In the genomic region with DNA sequence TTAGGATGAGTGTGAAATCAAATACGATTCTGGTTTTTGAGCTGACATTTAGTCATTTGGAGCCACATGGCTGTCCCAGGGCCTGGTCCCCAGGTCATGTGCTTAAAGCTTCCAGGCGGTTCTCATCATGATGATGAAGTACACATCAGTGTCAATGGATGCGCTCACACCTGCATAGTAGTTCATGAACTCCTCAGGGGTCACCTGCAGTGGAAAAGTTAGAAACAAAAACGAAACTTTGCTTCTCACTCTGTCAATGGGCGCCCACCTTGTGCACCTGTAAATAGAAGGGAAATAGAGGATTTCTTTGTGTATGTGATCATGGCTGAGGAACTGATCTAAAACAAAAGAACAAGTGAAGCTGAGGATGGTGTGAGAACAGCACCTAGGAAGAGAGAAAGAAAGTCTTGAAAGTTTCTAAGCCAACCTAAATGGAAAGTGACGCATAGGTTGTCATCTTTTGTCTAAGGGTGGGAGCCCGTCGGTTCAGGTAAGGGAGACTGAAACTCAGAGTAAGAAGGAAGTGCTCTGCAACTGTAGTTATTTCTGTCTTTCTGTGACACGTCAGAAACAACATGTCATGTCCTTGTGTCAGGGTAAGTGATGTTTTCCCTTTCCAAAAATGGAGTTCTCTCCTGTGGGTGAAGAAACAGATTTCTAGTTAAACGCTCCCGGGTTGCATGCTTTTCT, we compare ENCODE assay signal across 1 cellular context.
TF ChIP-seq lines count a peak whose summit lies in the region.

No MANE protein-coding gene starts in this region.

TF ChIP-seq in GM12878, 131 proteins besides CTCF, POLR2A, EP300 and RAD21 (continued from another document and continues in another):
- TF ChIP-seq, protein P1, sequence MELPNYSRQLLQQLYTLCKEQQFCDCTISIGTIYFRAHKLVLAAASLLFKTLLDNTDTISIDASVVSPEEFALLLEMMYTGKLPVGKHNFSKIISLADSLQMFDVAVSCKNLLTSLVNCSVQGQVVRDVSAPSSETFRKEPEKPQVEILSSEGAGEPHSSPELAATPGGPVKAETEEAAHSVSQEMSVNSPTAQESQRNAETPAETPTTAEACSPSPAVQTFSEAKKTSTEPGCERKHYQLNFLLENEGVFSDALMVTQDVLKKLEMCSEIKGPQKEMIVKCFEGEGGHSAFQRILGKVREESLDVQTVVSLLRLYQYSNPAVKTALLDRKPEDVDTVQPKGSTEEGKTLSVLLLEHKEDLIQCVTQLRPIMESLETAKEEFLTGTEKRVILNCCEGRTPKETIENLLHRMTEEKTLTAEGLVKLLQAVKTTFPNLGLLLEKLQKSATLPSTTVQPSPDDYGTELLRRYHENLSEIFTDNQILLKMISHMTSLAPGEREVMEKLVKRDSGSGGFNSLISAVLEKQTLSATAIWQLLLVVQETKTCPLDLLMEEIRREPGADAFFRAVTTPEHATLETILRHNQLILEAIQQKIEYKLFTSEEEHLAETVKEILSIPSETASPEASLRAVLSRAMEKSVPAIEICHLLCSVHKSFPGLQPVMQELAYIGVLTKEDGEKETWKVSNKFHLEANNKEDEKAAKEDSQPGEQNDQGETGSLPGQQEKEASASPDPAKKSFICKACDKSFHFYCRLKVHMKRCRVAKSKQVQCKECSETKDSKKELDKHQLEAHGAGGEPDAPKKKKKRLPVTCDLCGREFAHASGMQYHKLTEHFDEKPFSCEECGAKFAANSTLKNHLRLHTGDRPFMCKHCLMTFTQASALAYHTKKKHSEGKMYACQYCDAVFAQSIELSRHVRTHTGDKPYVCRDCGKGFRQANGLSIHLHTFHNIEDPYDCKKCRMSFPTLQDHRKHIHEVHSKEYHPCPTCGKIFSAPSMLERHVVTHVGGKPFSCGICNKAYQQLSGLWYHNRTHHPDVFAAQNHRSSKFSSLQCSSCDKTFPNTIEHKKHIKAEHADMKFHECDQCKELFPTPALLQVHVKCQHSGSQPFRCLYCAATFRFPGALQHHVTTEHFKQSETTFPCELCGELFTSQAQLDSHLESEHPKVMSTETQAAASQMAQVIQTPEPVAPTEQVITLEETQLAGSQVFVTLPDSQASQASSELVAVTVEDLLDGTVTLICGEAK (IDR thresholded peaks at IDR 0.05; ENCODE audit: borderline replicate concordance), result no peak
- no peak for TF ChIP-seq ZNF207 (IDR thresholded peaks at IDR 0.05; ENCODE audit: borderline replicate concordance)
- no peak for TF ChIP-seq JUND (IDR thresholded peaks at IDR 0.05; ENCODE audit: low read depth, low read length)
- no peak for TF ChIP-seq ZZZ3 (IDR thresholded peaks at IDR 0.05; ENCODE audit: control insufficient read depth, insufficient read length, low read depth)
- TF ChIP-seq MEF2A (IDR thresholded peaks at IDR 0.05; ENCODE audit: insufficient read depth, low read depth, low read length), result peak; percentile 91
- TF ChIP-seq, protein P2, sequence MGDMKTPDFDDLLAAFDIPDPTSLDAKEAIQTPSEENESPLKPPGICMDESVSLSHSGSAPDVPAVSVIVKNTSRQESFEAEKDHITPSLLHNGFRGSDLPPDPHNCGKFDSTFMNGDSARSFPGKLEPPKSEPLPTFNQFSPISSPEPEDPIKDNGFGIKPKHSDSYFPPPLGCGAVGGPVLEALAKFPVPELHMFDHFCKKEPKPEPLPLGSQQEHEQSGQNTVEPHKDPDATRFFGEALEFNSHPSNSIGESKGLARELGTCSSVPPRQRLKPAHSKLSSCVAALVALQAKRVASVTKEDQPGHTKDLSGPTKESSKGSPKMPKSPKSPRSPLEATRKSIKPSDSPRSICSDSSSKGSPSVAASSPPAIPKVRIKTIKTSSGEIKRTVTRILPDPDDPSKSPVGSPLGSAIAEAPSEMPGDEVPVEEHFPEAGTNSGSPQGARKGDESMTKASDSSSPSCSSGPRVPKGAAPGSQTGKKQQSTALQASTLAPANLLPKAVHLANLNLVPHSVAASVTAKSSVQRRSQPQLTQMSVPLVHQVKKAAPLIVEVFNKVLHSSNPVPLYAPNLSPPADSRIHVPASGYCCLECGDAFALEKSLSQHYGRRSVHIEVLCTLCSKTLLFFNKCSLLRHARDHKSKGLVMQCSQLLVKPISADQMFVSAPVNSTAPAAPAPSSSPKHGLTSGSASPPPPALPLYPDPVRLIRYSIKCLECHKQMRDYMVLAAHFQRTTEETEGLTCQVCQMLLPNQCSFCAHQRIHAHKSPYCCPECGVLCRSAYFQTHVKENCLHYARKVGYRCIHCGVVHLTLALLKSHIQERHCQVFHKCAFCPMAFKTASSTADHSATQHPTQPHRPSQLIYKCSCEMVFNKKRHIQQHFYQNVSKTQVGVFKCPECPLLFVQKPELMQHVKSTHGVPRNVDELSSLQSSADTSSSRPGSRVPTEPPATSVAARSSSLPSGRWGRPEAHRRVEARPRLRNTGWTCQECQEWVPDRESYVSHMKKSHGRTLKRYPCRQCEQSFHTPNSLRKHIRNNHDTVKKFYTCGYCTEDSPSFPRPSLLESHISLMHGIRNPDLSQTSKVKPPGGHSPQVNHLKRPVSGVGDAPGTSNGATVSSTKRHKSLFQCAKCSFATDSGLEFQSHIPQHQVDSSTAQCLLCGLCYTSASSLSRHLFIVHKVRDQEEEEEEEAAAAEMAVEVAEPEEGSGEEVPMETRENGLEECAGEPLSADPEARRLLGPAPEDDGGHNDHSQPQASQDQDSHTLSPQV (IDR thresholded peaks at IDR 0.05), result no peak
- TF ChIP-seq BACH1 (IDR thresholded peaks at IDR 0.05; ENCODE audit: borderline replicate concordance), result no peak
- TF ChIP-seq, protein P3, sequence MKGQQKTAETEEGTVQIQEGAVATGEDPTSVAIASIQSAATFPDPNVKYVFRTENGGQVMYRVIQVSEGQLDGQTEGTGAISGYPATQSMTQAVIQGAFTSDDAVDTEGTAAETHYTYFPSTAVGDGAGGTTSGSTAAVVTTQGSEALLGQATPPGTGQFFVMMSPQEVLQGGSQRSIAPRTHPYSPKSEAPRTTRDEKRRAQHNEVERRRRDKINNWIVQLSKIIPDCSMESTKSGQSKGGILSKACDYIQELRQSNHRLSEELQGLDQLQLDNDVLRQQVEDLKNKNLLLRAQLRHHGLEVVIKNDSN (IDR thresholded peaks at IDR 0.05; ENCODE audit: borderline replicate concordance, extremely low read length, insufficient read depth, low read depth, low read length), result no peak
- no peak for TF ChIP-seq ZNF622 (IDR thresholded peaks at IDR 0.05)
- TF ChIP-seq ZNF274 (IDR thresholded peaks at IDR 0.05; ENCODE audit: insufficient read depth, insufficient read length), result no peak
- TF ChIP-seq, protein P4, sequence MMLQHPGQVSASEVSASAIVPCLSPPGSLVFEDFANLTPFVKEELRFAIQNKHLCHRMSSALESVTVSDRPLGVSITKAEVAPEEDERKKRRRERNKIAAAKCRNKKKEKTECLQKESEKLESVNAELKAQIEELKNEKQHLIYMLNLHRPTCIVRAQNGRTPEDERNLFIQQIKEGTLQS (IDR thresholded peaks at IDR 0.05; ENCODE audit: borderline replicate concordance, extremely low read depth, low read depth, low read length), result no peak
- TF ChIP-seq NR2F1 (conservative IDR thresholded peaks at IDR 0.05), result no peak
- TF ChIP-seq CBX5 (IDR thresholded peaks at IDR 0.05; ENCODE audit: low read depth), result no peak
- TF ChIP-seq BMI1 (IDR thresholded peaks at IDR 0.05; ENCODE audit: borderline replicate concordance), result no peak
- TF ChIP-seq PAX8 (IDR thresholded peaks at IDR 0.05), result no peak
- no peak for TF ChIP-seq SMC3 (IDR thresholded peaks at IDR 0.05; ENCODE audit: borderline replicate concordance, low read length)
- no peak for TF ChIP-seq REST (IDR thresholded peaks at IDR 0.05; ENCODE audit: low read depth, low read length)
- TF ChIP-seq CBX3 (IDR thresholded peaks at IDR 0.05; ENCODE audit: borderline replicate concordance, low read depth), result no peak
- no peak; the same call in none of the 2 replicates for TF ChIP-seq IKZF1 (conservative IDR thresholded peaks at IDR 0.05)
- peak; percentile 82 for TF ChIP-seq ATF2 (IDR thresholded peaks at IDR 0.05; ENCODE audit: low read length)
- TF ChIP-seq, protein P5, sequence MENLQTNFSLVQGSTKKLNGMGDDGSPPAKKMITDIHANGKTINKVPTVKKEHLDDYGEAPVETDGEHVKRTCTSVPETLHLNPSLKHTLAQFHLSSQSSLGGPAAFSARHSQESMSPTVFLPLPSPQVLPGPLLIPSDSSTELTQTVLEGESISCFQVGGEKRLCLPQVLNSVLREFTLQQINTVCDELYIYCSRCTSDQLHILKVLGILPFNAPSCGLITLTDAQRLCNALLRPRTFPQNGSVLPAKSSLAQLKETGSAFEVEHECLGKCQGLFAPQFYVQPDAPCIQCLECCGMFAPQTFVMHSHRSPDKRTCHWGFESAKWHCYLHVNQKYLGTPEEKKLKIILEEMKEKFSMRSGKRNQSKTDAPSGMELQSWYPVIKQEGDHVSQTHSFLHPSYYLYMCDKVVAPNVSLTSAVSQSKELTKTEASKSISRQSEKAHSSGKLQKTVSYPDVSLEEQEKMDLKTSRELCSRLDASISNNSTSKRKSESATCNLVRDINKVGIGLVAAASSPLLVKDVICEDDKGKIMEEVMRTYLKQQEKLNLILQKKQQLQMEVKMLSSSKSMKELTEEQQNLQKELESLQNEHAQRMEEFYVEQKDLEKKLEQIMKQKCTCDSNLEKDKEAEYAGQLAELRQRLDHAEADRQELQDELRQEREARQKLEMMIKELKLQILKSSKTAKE (IDR thresholded peaks at IDR 0.05; ENCODE audit: low read depth, poor library complexity, severe bottlenecking), result no peak
- TF ChIP-seq, protein P6, sequence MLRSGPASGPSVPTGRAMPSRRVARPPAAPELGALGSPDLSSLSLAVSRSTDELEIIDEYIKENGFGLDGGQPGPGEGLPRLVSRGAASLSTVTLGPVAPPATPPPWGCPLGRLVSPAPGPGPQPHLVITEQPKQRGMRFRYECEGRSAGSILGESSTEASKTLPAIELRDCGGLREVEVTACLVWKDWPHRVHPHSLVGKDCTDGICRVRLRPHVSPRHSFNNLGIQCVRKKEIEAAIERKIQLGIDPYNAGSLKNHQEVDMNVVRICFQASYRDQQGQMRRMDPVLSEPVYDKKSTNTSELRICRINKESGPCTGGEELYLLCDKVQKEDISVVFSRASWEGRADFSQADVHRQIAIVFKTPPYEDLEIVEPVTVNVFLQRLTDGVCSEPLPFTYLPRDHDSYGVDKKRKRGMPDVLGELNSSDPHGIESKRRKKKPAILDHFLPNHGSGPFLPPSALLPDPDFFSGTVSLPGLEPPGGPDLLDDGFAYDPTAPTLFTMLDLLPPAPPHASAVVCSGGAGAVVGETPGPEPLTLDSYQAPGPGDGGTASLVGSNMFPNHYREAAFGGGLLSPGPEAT (IDR thresholded peaks at IDR 0.05; ENCODE audit: low read depth), result peak; percentile 53; the same call in 1 of the 2 replicates
- TF ChIP-seq MTA2 (IDR thresholded peaks at IDR 0.05; ENCODE audit: low read depth), result peak; percentile 64; the same call in 1 of the 2 replicates
- TF ChIP-seq SMARCA5 (IDR thresholded peaks at IDR 0.05), result no peak
- no peak for TF ChIP-seq STAT3 (IDR thresholded peaks at IDR 0.05; ENCODE audit: low read depth, low read length)
- no peak for TF ChIP-seq TCF7 (IDR thresholded peaks at IDR 0.05; ENCODE audit: borderline replicate concordance)
- TF ChIP-seq IRF3 (IDR thresholded peaks at IDR 0.05), result no peak
- no peak for TF ChIP-seq RB1 (IDR thresholded peaks at IDR 0.05; ENCODE audit: borderline replicate concordance)
- no peak for TF ChIP-seq SUPT20H (IDR thresholded peaks at IDR 0.05; ENCODE audit: borderline replicate concordance, control insufficient read depth, low read depth, low read length)
- TF ChIP-seq RAD51 (IDR thresholded peaks at IDR 0.05), result no peak
- TF ChIP-seq BCL11A (IDR thresholded peaks at IDR 0.05; ENCODE audit: low read depth, low read length), result no peak
- TF ChIP-seq ZNF24 (IDR thresholded peaks at IDR 0.05), result no peak
- TF ChIP-seq CHD2 (IDR thresholded peaks at IDR 0.05; ENCODE audit: borderline replicate concordance, low read depth, low read length), result no peak
- TF ChIP-seq CHD1 (IDR thresholded peaks at IDR 0.05; ENCODE audit: low read depth, low read length), result no peak
- TF ChIP-seq CBFB (IDR thresholded peaks at IDR 0.05; ENCODE audit: low read depth), result no peak
- TF ChIP-seq IRF4 (IDR thresholded peaks at IDR 0.05; ENCODE audit: low read depth, low read length), result peak; percentile 55; the same call in 1 of the 2 replicates
- no peak for TF ChIP-seq KAT2A (conservative IDR thresholded peaks at IDR 0.05; ENCODE audit: control insufficient read depth, low read depth, low read length)
- TF ChIP-seq SP1 (IDR thresholded peaks at IDR 0.05; ENCODE audit: low read depth, low read length), result no peak
- TF ChIP-seq TAF1 (IDR thresholded peaks at IDR 0.05; ENCODE audit: borderline replicate concordance, low read depth, low read length), result no peak
